Comparison of ENCODE assay signal across 23 cellular contexts in the genomic region with DNA sequence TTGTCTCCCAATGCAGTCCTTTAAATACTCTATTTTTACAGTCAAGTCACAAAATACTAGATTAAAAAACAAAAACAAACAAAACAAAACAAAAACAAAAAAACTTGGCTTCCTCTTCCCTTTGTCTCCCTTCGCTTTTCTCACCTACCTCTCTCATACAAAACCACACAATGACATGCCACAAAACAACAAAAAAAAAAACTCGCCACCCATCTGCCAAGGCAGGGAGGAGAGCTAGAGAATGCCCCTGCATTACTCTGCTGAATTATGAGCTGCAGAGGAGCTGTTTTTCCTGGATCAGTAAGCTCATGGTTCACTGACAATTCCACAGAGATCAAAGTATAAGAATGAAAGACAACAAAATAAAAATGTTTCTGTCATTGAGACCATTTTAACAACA.
DNase-seq lines count a peak whose midpoint lies in the region; ATAC-seq and TF ChIP-seq lines count a peak whose summit lies in the region.
"Had no signal": no experiment of that assay in that cellular context is flagged by ENCODE, and none has a peak within 500 bp of the region (broad histone marks: within the 10 kb centered on the region; RNA-seq: fewer than 3 reads in every experiment).

No MANE protein-coding gene starts in this region.

- no peaks in the 10 kb centered on the region for H3K9me3 ChIP-seq in endodermal cell (ENCODE audit: control insufficient read depth, low read length)
- no peaks in the 10 kb centered on the region for H3K9me3 ChIP-seq in gastroesophageal sphincter
- H3K9me3 ChIP-seq: Peyer's patch, SJCRH30 had no signal

- H3K27ac Mint-ChIP-seq in mesothelial cell of epicardium = peak overlapping the region; percentile 72
- H3K27ac Mint-ChIP-seq in endodermal cell = no peak overlapping the region
- no peak overlapping the region for H3K27ac Mint-ChIP-seq in activated CD4-positive, alpha-beta memory T cell treated with anti-CD3 and anti-CD28 coated beads for 36 hours
- H3K27ac Mint-ChIP-seq: CD8-positive, alpha-beta T cell; T-cell had no signal

- H3K9ac ChIP-seq in endodermal cell (ENCODE audit: extremely low read depth, low read length, poor library complexity, severe bottlenecking) = no peak overlapping the region

- H3K27me3 ChIP-seq in endodermal cell (ENCODE audit: control insufficient read depth, insufficient read depth, low read length, poor library complexity, severe bottlenecking) (no peaks in the 10 kb centered on the region), gastroesophageal sphincter (no peaks in the 10 kb centered on the region)
- H3K27me3 ChIP-seq: Peyer's patch, SJCRH30 had no signal

- H3K4me1 Mint-ChIP-seq in mesothelial cell of epicardium (peaks cover 18% of the 10 kb centered on the region), endodermal cell (peaks cover 3% of the 10 kb centered on the region)
- no peaks in the 10 kb centered on the region for H3K4me1 Mint-ChIP-seq in activated CD4-positive, alpha-beta memory T cell treated with anti-CD3 and anti-CD28 coated beads for 36 hours (ENCODE audit: low read depth)
- H3K4me1 Mint-ChIP-seq: T-cell had no signal

- no peak for ATAC-seq in gastroesophageal sphincter
- ATAC-seq: CD8-positive, alpha-beta T cell; HCT116; T-cell had no signal

- WGBS in endodermal cell (ENCODE audit: insufficient coverage in 1 of 2, insufficient read length in 1 of 2), 2 experiments = 85% methylated on average over 2 of the region's 2 CpGs; no CpG with 5 or more reads in 1 of the 2 experiments
- 88 to 90% methylated on average over 1 to 2 of the region's 2 CpGs for WGBS in gastroesophageal sphincter (ENCODE audit: low coverage in 1 of 2), 2 donors

- peak; percentile 4 for DNase-seq in NCI-H2171 treated with DMSO at 0.1 percent for 48 hours (lab: John Stamatoyannopoulos, UW)
- no peak for DNase-seq in NCI-H2171 (lab: John Stamatoyannopoulos, UW)
- no peak for DNase-seq in mesothelial cell of epicardium (ENCODE audit: low spot score in 2 of 2, unreplicated experiment in 2 of 2)
- DNase-seq in endodermal cell = no peak
- no peak for DNase-seq in COLO829 (ENCODE audit: low spot score)
- no peak for DNase-seq in activated CD4-positive, alpha-beta memory T cell treated with anti-CD3 and anti-CD28 coated beads for 36 hours
- DNase-seq: 8988T; AML-193; C1 segment of cervical spinal cord; Calu3; CD8-positive, alpha-beta T cell; DMS153; GDM1; NCI-H1105 treated with DMSO at 0.1 percent for 48 hours; NCI-H2081; NCI-H748 treated with DMSO at 0.1 percent for 48 hours; NK-92 treated with Interleukin-12 subunit alpha and Interleukin-12 subunit beta, amount 100 ng/mL, for 24 hours; Peyer's patch; SJCRH30; T-cell had no signal

- H3K4me3 Mint-ChIP-seq in mesothelial cell of epicardium (no peak overlapping the region), endodermal cell (no peak overlapping the region)
- H3K4me3 Mint-ChIP-seq in activated CD4-positive, alpha-beta memory T cell treated with anti-CD3 and anti-CD28 coated beads for 36 hours = no peak overlapping the region
- H3K4me3 Mint-ChIP-seq: CD8-positive, alpha-beta T cell; T-cell had no signal

- H3K27ac ChIP-seq in VCaP = peak overlapping the region; percentile 52
- H3K27ac ChIP-seq in endodermal cell (ENCODE audit: low read depth, low read length) = no peak overlapping the region
- no peak overlapping the region for H3K27ac ChIP-seq in gastroesophageal sphincter
- H3K27ac ChIP-seq: Peyer's patch, SJCRH30 had no signal

- no peak for TF ChIP-seq POLR2A in gastroesophageal sphincter (IDR thresholded peaks at IDR 0.05)

- CTCF ChIA-PET in activated CD4-positive, alpha-beta memory T cell treated with anti-CD3 and anti-CD28 coated beads for 36 hours (lab: Charles Lee) = no interaction called here

- H3K4me3 ChIP-seq in endodermal cell (ENCODE audit: low read length) = no peak overlapping the region
- H3K4me3 ChIP-seq in gastroesophageal sphincter = no peak overlapping the region
- H3K4me3 ChIP-seq: Peyer's patch, SJCRH30 had no signal

- no peak for TF ChIP-seq EP300 in gastroesophageal sphincter (IDR thresholded peaks at IDR 0.05)

- no peaks in the 10 kb centered on the region for H3K4me1 ChIP-seq in endodermal cell (ENCODE audit: control insufficient read depth, insufficient read depth, low read length)
- H3K4me1 ChIP-seq in gastroesophageal sphincter = no peaks in the 10 kb centered on the region
- H3K4me1 ChIP-seq: Peyer's patch, SJCRH30 had no signal

- TF ChIP-seq CTCF in VCaP (conservative IDR thresholded peaks at IDR 0.05) (no peak), mesothelial cell of epicardium (IDR thresholded peaks at IDR 0.05; ENCODE audit: unreplicated experiment) (no peak), endodermal cell (conservative IDR thresholded peaks at IDR 0.05) (no peak), gastroesophageal sphincter (IDR thresholded peaks at IDR 0.05) (no peak)

- H3K36me3 ChIP-seq in endodermal cell (ENCODE audit: control insufficient read depth, insufficient read depth, low read length) = no peaks in the 10 kb centered on the region
- no peaks in the 10 kb centered on the region for H3K36me3 ChIP-seq in gastroesophageal sphincter
- H3K36me3 ChIP-seq: Peyer's patch, SJCRH30 had no signal

- POLR2A ChIA-PET in activated CD4-positive, alpha-beta memory T cell treated with anti-CD3 and anti-CD28 coated beads for 36 hours (lab: Charles Lee) = no interaction called here

- intact Hi-C loops in activated CD4-positive, alpha-beta memory T cell treated with anti-CD3 and anti-CD28 coated beads for 36 hours (cut with micrococcal nuclease) = no loop called here

- H3K9me3 Mint-ChIP-seq in mesothelial cell of epicardium = peaks cover 4% of the 10 kb centered on the region
- no peaks in the 10 kb centered on the region for H3K9me3 Mint-ChIP-seq in endodermal cell
- peaks cover 7% of the 10 kb centered on the region for H3K9me3 Mint-ChIP-seq in activated CD4-positive, alpha-beta memory T cell treated with anti-CD3 and anti-CD28 coated beads for 36 hours

- H3K36me3 Mint-ChIP-seq in mesothelial cell of epicardium (no peaks in the 10 kb centered on the region), endodermal cell (ENCODE audit: low read depth) (no peaks in the 10 kb centered on the region)
- H3K36me3 Mint-ChIP-seq in activated CD4-positive, alpha-beta memory T cell treated with anti-CD3 and anti-CD28 coated beads for 36 hours = no peaks in the 10 kb centered on the region
- H3K36me3 Mint-ChIP-seq: CD8-positive, alpha-beta T cell; T-cell had no signal

- H3K27me3 Mint-ChIP-seq in mesothelial cell of epicardium (ENCODE audit: low read depth) = no peaks in the 10 kb centered on the region
- no peaks in the 10 kb centered on the region for H3K27me3 Mint-ChIP-seq in endodermal cell (ENCODE audit: insufficient read depth)
- no peaks in the 10 kb centered on the region for H3K27me3 Mint-ChIP-seq in activated CD4-positive, alpha-beta memory T cell treated with anti-CD3 and anti-CD28 coated beads for 36 hours
- H3K27me3 Mint-ChIP-seq: T-cell had no signal
